In genomic region chr4:43271946-43272345, GRCh38 we compare ENCODE assay signal across 25 cellular contexts.
A peak's percentile ranks its signal among the peaks of the same experiment; 100 is the strongest.
DNase-seq lines count a peak whose midpoint lies in the region; ATAC-seq and TF ChIP-seq lines count a peak whose summit lies in the region.
"Had no signal": no experiment of that assay in that cellular context is flagged by ENCODE, and none has a peak within 500 bp of the region (broad histone marks: within the 10 kb centered on the region; RNA-seq: fewer than 3 reads in every experiment).

No MANE protein-coding gene starts in this region.

- no peaks in the 10 kb centered on the region for H3K79me2 ChIP-seq in mammary epithelial cell (ENCODE audit: insufficient read depth, low read length)

- H3K36me3 ChIP-seq in RWPE2 (ENCODE audit: low read depth) (no peaks in the 10 kb centered on the region), mammary epithelial cell (ENCODE audit: insufficient read depth, low read length) (no peaks in the 10 kb centered on the region)
- H3K36me3 ChIP-seq: BE2C, BLaER1 had no signal

- no peak overlapping the region for H3K4me2 ChIP-seq in mammary epithelial cell (ENCODE audit: insufficient read depth, low read depth, low read length)
- H3K4me2 ChIP-seq: BLaER1 had no signal

- H3K9me3 ChIP-seq in RWPE2 (ENCODE audit: severe bottlenecking) = no peaks in the 10 kb centered on the region
- no peaks in the 10 kb centered on the region for H3K9me3 ChIP-seq in mammary epithelial cell (replicated peaks; ENCODE audit: insufficient read depth, low read length)
- H3K9me3 ChIP-seq: BE2C, BLaER1 had no signal

- intact Hi-C loops in mammary epithelial cell (cut with micrococcal nuclease) = no loop called here

- no peaks in the 10 kb centered on the region for H3K27me3 Mint-ChIP-seq in stimulated activated naive CD8-positive, alpha-beta T cell treated with anti-CD3 and anti-CD28 coated beads, Interleukin-15, amount 100 ng/mL, for 72 hours
- H3K27me3 Mint-ChIP-seq: CD4-positive, alpha-beta memory T cell; CD4-positive, CD25-positive, alpha-beta regulatory T cell; CD8-positive, alpha-beta memory T cell had no signal

- TF ChIP-seq CTCF in RWPE2 (IDR thresholded peaks at IDR 0.05; ENCODE audit: poor library complexity, severe bottlenecking) (no peak), mammary epithelial cell (conservative IDR thresholded peaks at IDR 0.05 in 1 of 2, IDR thresholded peaks at IDR 0.05 in 1 of 2; ENCODE audit: extremely low read depth in 1 of 2, insufficient read depth in 1 of 2, low read depth in 1 of 2, low read length in 2 of 2) (no peak), epithelial cell of esophagus (IDR thresholded peaks at IDR 0.05; ENCODE audit: insufficient read depth, low read depth, low read length, missing control alignments) (no peak), foreskin keratinocyte (conservative IDR thresholded peaks at IDR 0.05) (no peak)

- in situ Hi-C loops in mammary epithelial cell (cut with MboI; ENCODE audit: low sequenced_read_pairs in 2 of 2) = no loop called here

- dilution Hi-C loops in mammary epithelial cell (cut with HindIII; ENCODE audit: low sequenced_read_pairs) = no loop called here

- no TSS peak for BruUV-seq in mammary epithelial cell (replicated peaks; lab: Mats Ljungman, UMichigan)

- no peaks in the 10 kb centered on the region for H3K4me1 Mint-ChIP-seq in stimulated activated naive CD8-positive, alpha-beta T cell treated with anti-CD3 and anti-CD28 coated beads, Interleukin-15, amount 100 ng/mL, for 72 hours
- H3K4me1 Mint-ChIP-seq: CD14-positive monocyte; CD4-positive, alpha-beta memory T cell; CD4-positive, CD25-positive, alpha-beta regulatory T cell; CD8-positive, alpha-beta memory T cell had no signal

- no peak overlapping the region for H3K4me3 ChIP-seq in RWPE2 (ENCODE audit: severe bottlenecking)
- H3K4me3 ChIP-seq in mammary epithelial cell (replicated peaks in 1 of 3; ENCODE audit: insufficient read depth in 1 of 3, low read depth in 2 of 3, low read length in 3 of 3) = no peak overlapping the region
- no peak overlapping the region for H3K4me3 ChIP-seq in epithelial cell of esophagus (ENCODE audit: low read length)
- H3K4me3 ChIP-seq: BLaER1, GM12878 had no signal

- no peaks in the 10 kb centered on the region for H3K27me3 ChIP-seq in RWPE2 (ENCODE audit: insufficient read depth, poor library complexity, severe bottlenecking)
- H3K27me3 ChIP-seq in mammary epithelial cell (ENCODE audit: insufficient read depth, low read length) = no peaks in the 10 kb centered on the region
- H3K27me3 ChIP-seq in foreskin keratinocyte = no peaks in the 10 kb centered on the region
- H3K27me3 ChIP-seq: BE2C, BLaER1 had no signal

- H3K4me1 ChIP-seq in RWPE2 (ENCODE audit: insufficient read depth, poor library complexity, severe bottlenecking) (no peaks in the 10 kb centered on the region), mammary epithelial cell (ENCODE audit: insufficient read depth, low read length) (peaks cover 10% of the 10 kb centered on the region), foreskin keratinocyte (no peaks in the 10 kb centered on the region)
- H3K4me1 ChIP-seq: BE2C, BLaER1 had no signal

- ATAC-seq in RWPE2 (ENCODE audit: low read depth) = peak; percentile 64
- peak; percentile 12 for ATAC-seq in foreskin keratinocyte
- ATAC-seq in stimulated activated naive CD8-positive, alpha-beta T cell treated with anti-CD3 and anti-CD28 coated beads, Interleukin-15, amount 100 ng/mL, for 72 hours = no peak
- no peak for ATAC-seq in GM19351 (IDR thresholded peaks at IDR 0.05; ENCODE audit: unreplicated experiment)
- ATAC-seq: GM12878 had no signal

- WGBS in mammary epithelial cell (ENCODE audit: low coverage, missing lambda C conversion rate) = 50% methylated on average over 1 of the region's 1 CpG

- H3K4me3 Mint-ChIP-seq in stimulated activated naive CD8-positive, alpha-beta T cell treated with anti-CD3 and anti-CD28 coated beads, Interleukin-15, amount 100 ng/mL, for 72 hours = no peak overlapping the region
- H3K4me3 Mint-ChIP-seq: CD14-positive monocyte; CD4-positive, alpha-beta memory T cell; CD4-positive, CD25-positive, alpha-beta regulatory T cell; CD8-positive, alpha-beta memory T cell had no signal

- H3K27ac ChIP-seq in RWPE2 (ENCODE audit: poor library complexity, severe bottlenecking) (no peak overlapping the region), mammary epithelial cell (ENCODE audit: insufficient read depth, low read depth, low read length) (no peak overlapping the region), foreskin keratinocyte (no peak overlapping the region)
- H3K27ac ChIP-seq: BLaER1 had no signal

- H3K9me3 Mint-ChIP-seq in stimulated activated naive CD8-positive, alpha-beta T cell treated with anti-CD3 and anti-CD28 coated beads, Interleukin-15, amount 100 ng/mL, for 72 hours = peaks cover 8 to 11% of the 10 kb centered on the region in 2 donors

- DNase-seq in RWPE2 (ENCODE audit: low spot score) (no peak), mammary epithelial cell (peak; percentile 23), epithelial cell of esophagus (ENCODE audit: low read depth) (peak; percentile 63), foreskin keratinocyte (peak; percentile 3 to 17), SKM-1 (lab: John Stamatoyannopoulos, UW; ENCODE audit: unreplicated experiment) (no peak)
- DNase-seq in stimulated activated naive CD8-positive, alpha-beta T cell treated with anti-CD3 and anti-CD28 coated beads, Interleukin-15, amount 100 ng/mL, for 72 hours = no peak
- DNase-seq: 8988T; ACHN; BE2C; C1 segment of cervical spinal cord; CD4-positive, alpha-beta memory T cell; CD4-positive, CD25-positive, alpha-beta regulatory T cell; CD8-positive, alpha-beta memory T cell; COR-L47; DMS 273 treated with DMSO at 0.1 percent for 48 hours; DMS153; DMS53; DMS79; DND-41; EL; GDM1 had no signal

- no peaks in the 10 kb centered on the region for H4K20me1 ChIP-seq in mammary epithelial cell (ENCODE audit: insufficient read depth, low read length)
- H4K20me1 ChIP-seq: BLaER1 had no signal

- CTCF ChIA-PET in mammary epithelial cell (lab: Charles Lee; ENCODE audit: low non-redundant PET) = no interaction called here

- H3K27ac Mint-ChIP-seq in stimulated activated naive CD8-positive, alpha-beta T cell treated with anti-CD3 and anti-CD28 coated beads, Interleukin-15, amount 100 ng/mL, for 72 hours = no peak overlapping the region
- H3K27ac Mint-ChIP-seq: CD14-positive monocyte; CD4-positive, alpha-beta memory T cell; CD4-positive, CD25-positive, alpha-beta regulatory T cell; CD8-positive, alpha-beta memory T cell had no signal

- no peak overlapping the region for H2AFZ ChIP-seq in mammary epithelial cell (ENCODE audit: low read depth, low read length)

- no peak overlapping the region for H3K9ac ChIP-seq in mammary epithelial cell (ENCODE audit: insufficient read depth, low read length)
- H3K9ac ChIP-seq: BLaER1 had no signal

Comparison
In these comparisons a context has a peak if more than half of its experiments do, and no peak if none do; other contexts are left out.
1. ATAC-seq: peak in RWPE2 (single experiment) and foreskin keratinocyte (single experiment); none in stimulated activated naive CD8-positive, alpha-beta T cell treated with anti-CD3 and anti-CD28 coated beads, Interleukin-15, amount 100 ng/mL, for 72 hours (single experiment) and GM19351 (single experiment).
2. DNase-seq: peak in mammary epithelial cell (single experiment), epithelial cell of esophagus (single experiment) and foreskin keratinocyte (2 of 2); none in RWPE2 (single experiment), stimulated activated naive CD8-positive, alpha-beta T cell treated with anti-CD3 and anti-CD28 coated beads, Interleukin-15, amount 100 ng/mL, for 72 hours (0 of 2) and SKM-1 (single experiment).